23 cellular contexts compared by ENCODE assay signal in the genomic region with DNA sequence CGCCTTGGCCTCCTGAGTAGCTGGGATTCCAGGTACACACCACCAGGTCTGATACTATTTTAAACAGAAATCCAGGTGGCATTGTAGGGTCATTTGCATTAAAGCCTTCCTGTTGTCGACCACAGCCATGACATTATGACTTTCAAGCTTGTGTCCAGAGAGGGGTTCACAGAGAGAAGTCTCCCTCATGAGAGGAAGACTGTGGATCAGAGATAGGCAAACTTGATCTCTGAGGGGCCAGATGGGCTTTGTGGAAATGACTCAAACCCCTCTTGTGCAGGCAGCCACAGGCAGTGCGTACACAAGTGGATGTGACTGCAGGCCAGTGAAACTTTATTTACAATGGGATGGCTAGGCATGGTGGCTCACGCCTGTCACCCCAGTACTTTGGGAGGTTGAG. TPM values are rescaled to one million over a fixed set of nuclear protein-coding genes. Genes with fewer than 3 reads are reported as not detected.
"Had no signal": no experiment of that assay in that cellular context is flagged by ENCODE, and none has a peak within 500 bp of the region (broad histone marks: within the 10 kb centered on the region; RNA-seq: fewer than 3 reads in every experiment).

No MANE protein-coding gene starts in this region.

- H3K27me3 Mint-ChIP-seq: activated CD4-positive, alpha-beta T cell treated with anti-CD3 and anti-CD28 coated beads, Interleukin-2, amount 10 ng/mL, durations not matched to agents 24 days and 14 days; activated T-cell treated with anti-CD3 and anti-CD28 coated beads, Interleukin-2, amount 50 U/mL, for 24 hours; activated T-helper 17 cell treated with anti-CD3 and anti-CD28 coated beads, Interleukin-2, amount 50 U/mL, for 72 hours; central memory CD8-positive, alpha-beta T cell; stimulated activated naive CD8-positive, alpha-beta T cell treated with anti-CD3 and anti-CD28 coated beads, Interleukin-15, amount 100 ng/mL, for 72 hours; T-cell had no signal

- ATAC-seq: activated CD8-positive, alpha-beta T cell treated with anti-CD3 and anti-CD28 coated beads, Interleukin-2, amount 10 ng/mL, durations not matched to agents 7 days and 5 days; activated T-helper 17 cell treated with anti-CD3 and anti-CD28 coated beads, Interleukin-2, amount 50 U/mL, for 72 hours; gastroesophageal sphincter; heart left ventricle; left cardiac atrium; right lobe of liver; stimulated activated naive CD8-positive, alpha-beta T cell treated with anti-CD3 and anti-CD28 coated beads, Interleukin-15, amount 100 ng/mL, for 72 hours; T-cell had no signal

- H3K4me3 ChIP-seq: breast epithelium, esophagus squamous epithelium, gastroesophageal sphincter, heart left ventricle, right lobe of liver, skin epidermis, tibial nerve had no signal

- DNase-seq: activated CD4-positive, alpha-beta T cell treated with anti-CD3 and anti-CD28 coated beads, Interleukin-2, amount 10 ng/mL, durations not matched to agents 24 days and 14 days; activated CD8-positive, alpha-beta memory T cell treated with anti-CD3 and anti-CD28 coated beads, Interleukin-2, amount 50 U/mL, for 4 hours; activated CD8-positive, alpha-beta T cell treated with anti-CD3 and anti-CD28 coated beads, Interleukin-2, amount 10 ng/mL, durations not matched to agents 7 days and 5 days; activated naive CD8-positive, alpha-beta T cell treated with anti-CD3 and anti-CD28 coated beads for 36 hours; activated T-cell treated with anti-CD3 and anti-CD28 coated beads, Interleukin-2, amount 50 U/mL, for 24 hours; amniotic stem cell; effector memory CD4-positive, alpha-beta T cell; esophagus squamous epithelium; heart left ventricle; islet precursor cell; left cardiac atrium; midbrain; natural killer cell; right lobe of liver; stimulated activated CD4-positive, alpha-beta T cell treated with anti-CD3 and anti-CD28 coated beads, Interleukin-1b, Interleukin-23, amount 100 ng/mL, for 48 hours; stimulated activated naive CD8-positive, alpha-beta T cell treated with anti-CD3 and anti-CD28 coated beads, Interleukin-15, amount 100 ng/mL, for 72 hours; T-cell had no signal

- H3K4me1 Mint-ChIP-seq: activated CD4-positive, alpha-beta T cell treated with anti-CD3 and anti-CD28 coated beads, Interleukin-2, amount 10 ng/mL, durations not matched to agents 24 days and 14 days; activated naive CD8-positive, alpha-beta T cell treated with anti-CD3 and anti-CD28 coated beads for 36 hours; activated T-helper 17 cell treated with anti-CD3 and anti-CD28 coated beads, Interleukin-2, amount 50 U/mL, for 72 hours; central memory CD8-positive, alpha-beta T cell; stimulated activated naive CD8-positive, alpha-beta T cell treated with anti-CD3 and anti-CD28 coated beads, Interleukin-15, amount 100 ng/mL, for 72 hours; T-cell had no signal

- H3K27ac Mint-ChIP-seq: activated CD4-positive, alpha-beta T cell treated with anti-CD3 and anti-CD28 coated beads, Interleukin-2, amount 10 ng/mL, durations not matched to agents 24 days and 14 days; activated CD8-positive, alpha-beta T cell treated with anti-CD3 and anti-CD28 coated beads, Interleukin-2, amount 10 ng/mL, durations not matched to agents 7 days and 5 days; activated naive CD8-positive, alpha-beta T cell treated with anti-CD3 and anti-CD28 coated beads for 36 hours; activated T-cell treated with anti-CD3 and anti-CD28 coated beads, Interleukin-2, amount 50 U/mL, for 24 hours; activated T-helper 17 cell treated with anti-CD3 and anti-CD28 coated beads, Interleukin-2, amount 50 U/mL, for 72 hours; natural killer cell; stimulated activated naive CD8-positive, alpha-beta T cell treated with anti-CD3 and anti-CD28 coated beads, Interleukin-15, amount 100 ng/mL, for 72 hours; T-cell had no signal

- H3K36me3 Mint-ChIP-seq: natural killer cell had no signal

- H3K4me3 Mint-ChIP-seq: activated CD4-positive, alpha-beta T cell treated with anti-CD3 and anti-CD28 coated beads, Interleukin-2, amount 10 ng/mL, durations not matched to agents 24 days and 14 days; activated CD8-positive, alpha-beta T cell treated with anti-CD3 and anti-CD28 coated beads, Interleukin-2, amount 10 ng/mL, durations not matched to agents 7 days and 5 days; activated naive CD8-positive, alpha-beta T cell treated with anti-CD3 and anti-CD28 coated beads for 36 hours; activated T-cell treated with anti-CD3 and anti-CD28 coated beads, Interleukin-2, amount 50 U/mL, for 24 hours; activated T-helper 17 cell treated with anti-CD3 and anti-CD28 coated beads, Interleukin-2, amount 50 U/mL, for 72 hours; central memory CD8-positive, alpha-beta T cell; stimulated activated naive CD8-positive, alpha-beta T cell treated with anti-CD3 and anti-CD28 coated beads, Interleukin-15, amount 100 ng/mL, for 72 hours; T-cell had no signal

- H3K9me3 Mint-ChIP-seq: activated CD4-positive, alpha-beta T cell treated with anti-CD3 and anti-CD28 coated beads, Interleukin-2, amount 10 ng/mL, durations not matched to agents 24 days and 14 days; activated naive CD8-positive, alpha-beta T cell treated with anti-CD3 and anti-CD28 coated beads for 36 hours; activated T-cell treated with anti-CD3 and anti-CD28 coated beads, Interleukin-2, amount 50 U/mL, for 24 hours; activated T-helper 17 cell treated with anti-CD3 and anti-CD28 coated beads, Interleukin-2, amount 50 U/mL, for 72 hours; central memory CD8-positive, alpha-beta T cell; natural killer cell; stimulated activated naive CD8-positive, alpha-beta T cell treated with anti-CD3 and anti-CD28 coated beads, Interleukin-15, amount 100 ng/mL, for 72 hours; T-cell had no signal

- H3K27ac ChIP-seq: breast epithelium, esophagus squamous epithelium, gastroesophageal sphincter, heart left ventricle, right lobe of liver, skin epidermis, tibial nerve had no signal

- H3K4me1 ChIP-seq: breast epithelium, esophagus squamous epithelium, right lobe of liver, tibial nerve had no signal

- H3K9me3 ChIP-seq: breast epithelium, esophagus squamous epithelium, gastroesophageal sphincter, heart left ventricle, right lobe of liver, tibial nerve had no signal

RNA-seq across cellular contexts. Expression of a gene that starts 27.8 kb away (rescaled TPM):
- total RNA-seq: activated CD4-positive, alpha-beta T cell treated with anti-CD3 and anti-CD28 coated beads, Interleukin-2, amount 10 ng/mL, durations not matched to agents 24 days and 14 days; activated naive CD8-positive, alpha-beta T cell treated with anti-CD3 and anti-CD28 coated beads for 36 hours; activated T-helper 17 cell treated with anti-CD3 and anti-CD28 coated beads, Interleukin-2, amount 50 U/mL, for 72 hours had no signal
